21 cellular contexts compared by ENCODE assay signal in genomic region chr19:9535934-9536333, GRCh38. TPM values are rescaled to one million over a fixed set of nuclear protein-coding genes. Genes with fewer than 3 reads are reported as not detected.
DNase-seq lines count a peak whose midpoint lies in the region; ATAC-seq lines count a peak whose summit lies in the region.
"Had no signal": no experiment of that assay in that cellular context is flagged by ENCODE, and none has a peak within 500 bp of the region (broad histone marks: within the 10 kb centered on the region; RNA-seq: fewer than 3 reads in every experiment).

No MANE protein-coding gene starts in this region.

- peaks cover 53% of the 10 kb centered on the region for H3K36me3 ChIP-seq in CD4-positive, CD25-positive, alpha-beta regulatory T cell (ENCODE audit: control insufficient read depth, insufficient read depth, low read length)
- peaks cover 53% of the 10 kb centered on the region for H3K36me3 ChIP-seq in adipocyte (ENCODE audit: control insufficient read depth, insufficient read depth, low read length, severe bottlenecking)
- H3K36me3 ChIP-seq in naive thymus-derived CD4-positive, alpha-beta T cell (ENCODE audit: control insufficient read depth in 2 of 3, insufficient read depth in 3 of 3, low read length in 3 of 3), result peaks cover 35 to 64% (median 39%) of the 10 kb centered on the region in 3 experiments

- no peaks in the 10 kb centered on the region for H3K27me3 ChIP-seq in CD4-positive, CD25-positive, alpha-beta regulatory T cell (ENCODE audit: control insufficient read depth, insufficient read depth, low read length)
- H3K27me3 ChIP-seq in adipocyte (replicated peaks; ENCODE audit: control insufficient read depth, insufficient read depth, low read length), result no peaks in the 10 kb centered on the region
- no peaks in the 10 kb centered on the region for H3K27me3 ChIP-seq in naive thymus-derived CD4-positive, alpha-beta T cell (ENCODE audit: control insufficient read depth in 2 of 2, insufficient read depth in 2 of 2, low read length in 2 of 2)
- H3K27me3 ChIP-seq: pancreas, stomach had no signal

- peaks cover 59% of the 10 kb centered on the region for H3K36me3 Mint-ChIP-seq in CD4-positive, CD25-positive, alpha-beta regulatory T cell
- H3K36me3 Mint-ChIP-seq in naive thymus-derived CD4-positive, alpha-beta T cell, result peaks cover 57 to 76% (median 64%) of the 10 kb centered on the region in 5 donors

- peaks cover 10% of the 10 kb centered on the region for H3K4me1 ChIP-seq in CD4-positive, CD25-positive, alpha-beta regulatory T cell (ENCODE audit: control insufficient read depth, insufficient read depth, low read length, poor library complexity, severe bottlenecking)
- peaks cover 15% of the 10 kb centered on the region for H3K4me1 ChIP-seq in adipocyte (ENCODE audit: control insufficient read depth, insufficient read depth, low read length)
- H3K4me1 ChIP-seq in naive thymus-derived CD4-positive, alpha-beta T cell (ENCODE audit: control insufficient read depth in 2 of 2, insufficient read depth in 2 of 2, low read length in 2 of 2), result peaks cover 0 to 7% of the 10 kb centered on the region in 2 donors
- H3K4me1 ChIP-seq: pancreas had no signal

- intact Hi-C loops in naive thymus-derived CD4-positive, alpha-beta T cell (cut with micrococcal nuclease), result no loop called here

- H3K27me3 Mint-ChIP-seq in CD4-positive, CD25-positive, alpha-beta regulatory T cell, result no peaks in the 10 kb centered on the region
- H3K27me3 Mint-ChIP-seq in naive thymus-derived CD4-positive, alpha-beta T cell, result no peaks in the 10 kb centered on the region

- H3K4me3 Mint-ChIP-seq in CD4-positive, CD25-positive, alpha-beta regulatory T cell, result peak overlapping the region in 3 of 4 donors; percentile 49 to 70 (median 52)
- peak overlapping the region in 9 of 10 donors; percentile 14 to 99 (median 37) for H3K4me3 Mint-ChIP-seq in naive thymus-derived CD4-positive, alpha-beta T cell
- H3K4me3 Mint-ChIP-seq: T-helper 2 cell treated with Interferon-gamma antibody and Interleukin-4, amounts not matched to agents 5 μg/mL and 100 μg/mL, for 36 hours had no signal

- H3K9me3 ChIP-seq in CD4-positive, CD25-positive, alpha-beta regulatory T cell (ENCODE audit: control insufficient read depth in 2 of 2, low read length in 2 of 2), result peaks cover 23 to 52% of the 10 kb centered on the region in 2 experiments
- peaks cover 58% of the 10 kb centered on the region for H3K9me3 ChIP-seq in adipocyte (ENCODE audit: control insufficient read depth, low read length)
- peaks cover 0 to 44% (median 7%) of the 10 kb centered on the region in 3 experiments for H3K9me3 ChIP-seq in naive thymus-derived CD4-positive, alpha-beta T cell (ENCODE audit: control insufficient read depth in 2 of 3, low read length in 3 of 3)

- CTCF ChIA-PET in naive thymus-derived CD4-positive, alpha-beta T cell (lab: Charles Lee), result no interaction called here

- no peak for ATAC-seq in CD4-positive, CD25-positive, alpha-beta regulatory T cell (ENCODE audit: low read depth in 2 of 2)
- ATAC-seq in naive thymus-derived CD4-positive, alpha-beta T cell, result no peak
- ATAC-seq: left cardiac atrium, pancreas had no signal

- peaks cover 0 to 44% (median 15%) of the 10 kb centered on the region in 4 donors for H3K4me1 Mint-ChIP-seq in CD4-positive, CD25-positive, alpha-beta regulatory T cell
- H3K4me1 Mint-ChIP-seq in naive thymus-derived CD4-positive, alpha-beta T cell, result peaks cover 14 to 46% (median 33%) of the 10 kb centered on the region in 7 donors

- no peak for DNase-seq in CD4-positive, CD25-positive, alpha-beta regulatory T cell
- DNase-seq in HCEC 1CT (peak; percentile 18), adipocyte (ENCODE audit: low read depth) (no peak), NCI-H2081 treated with DMSO at 0.1 percent for 48 hours (lab: John Stamatoyannopoulos, UW) (no peak), superior temporal gyrus (ENCODE audit: extremely low spot score) (no peak), NCI-H526 treated with DMSO at 0.1 percent for 48 hours (lab: John Stamatoyannopoulos, UW) (no peak)
- DNase-seq in naive thymus-derived CD4-positive, alpha-beta T cell, result no peak
- DNase-seq: activated CD4-positive, CD25-positive, alpha-beta regulatory T cell; activated CD8-positive, alpha-beta memory T cell treated with anti-CD3 and anti-CD28 coated beads for 24 hours; aorta; Calu3; foreskin fibroblast; KG1; left cardiac atrium; NCI-H1417; pancreas; stimulated activated CD4-positive, alpha-beta T cell treated with anti-CD3 and anti-CD28 coated beads, Interleukin-1b, Interleukin-23, amount 100 ng/mL, for 48 hours; stomach had no signal

- no peak overlapping the region for H3K4me3 ChIP-seq in CD4-positive, CD25-positive, alpha-beta regulatory T cell (ENCODE audit: low read depth, low read length)
- H3K4me3 ChIP-seq in adipocyte (ENCODE audit: low read length), result peak overlapping the region; percentile 96
- no peak overlapping the region for H3K4me3 ChIP-seq in naive thymus-derived CD4-positive, alpha-beta T cell (ENCODE audit: low read length)
- H3K4me3 ChIP-seq: pancreas, stomach had no signal

- H3K27ac ChIP-seq in CD4-positive, CD25-positive, alpha-beta regulatory T cell (ENCODE audit: insufficient read depth, low read length, poor library complexity, severe bottlenecking), result no peak overlapping the region
- H3K27ac ChIP-seq in naive thymus-derived CD4-positive, alpha-beta T cell (ENCODE audit: low read depth, low read length), result no peak overlapping the region
- H3K27ac ChIP-seq: pancreas, stomach had no signal

- H3K27ac Mint-ChIP-seq in CD4-positive, CD25-positive, alpha-beta regulatory T cell, result peak overlapping the region in 1 of 3 donors; percentile 56
- peak overlapping the region in 2 of 9 donors; percentile 20 to 81 for H3K27ac Mint-ChIP-seq in naive thymus-derived CD4-positive, alpha-beta T cell
- H3K27ac Mint-ChIP-seq: T-helper 2 cell treated with Interferon-gamma antibody and Interleukin-4, amounts not matched to agents 5 μg/mL and 100 μg/mL, for 36 hours had no signal

- peaks cover 8 to 59% (median 25%) of the 10 kb centered on the region in 7 donors for H3K9me3 Mint-ChIP-seq in CD4-positive, CD25-positive, alpha-beta regulatory T cell
- H3K9me3 Mint-ChIP-seq in naive thymus-derived CD4-positive, alpha-beta T cell, result peaks cover 14 to 83% (median 46%) of the 10 kb centered on the region in 11 donors

- POLR2A ChIA-PET in naive thymus-derived CD4-positive, alpha-beta T cell (lab: Charles Lee), result no interaction called here

- no peak overlapping the region for H3K9ac ChIP-seq in adipocyte (ENCODE audit: low read length)

RNA-seq across cellular contexts. Expression of gene ZNF426, which starts 2.5 kb away (rescaled TPM):
- 10.6 TPM for total RNA-seq in CD4-positive, CD25-positive, alpha-beta regulatory T cell
- 10 to 100 TPM in 3 of 4 donors, 1 to 10 TPM in 1; 8.9 to 14.8 (median 12.6) TPM for polyA plus RNA-seq in CD4-positive, CD25-positive, alpha-beta regulatory T cell
- 10 to 100 TPM; 11.2 to 22.6 (median 15.8) TPM for total RNA-seq in naive thymus-derived CD4-positive, alpha-beta T cell
- polyA plus RNA-seq in naive thymus-derived CD4-positive, alpha-beta T cell, result 10 to 100 TPM; 15.0 to 21.5 TPM

RNA-seq across cellular contexts. Expression of gene ZNF560, which starts 37.5 kb away (rescaled TPM):
- not detected for total RNA-seq in CD4-positive, CD25-positive, alpha-beta regulatory T cell
- not detected for polyA plus RNA-seq in CD4-positive, CD25-positive, alpha-beta regulatory T cell
- total RNA-seq in naive thymus-derived CD4-positive, alpha-beta T cell, result not detected
- polyA plus RNA-seq in naive thymus-derived CD4-positive, alpha-beta T cell, result not detected
- total RNA-seq: aorta, Calu3, mononuclear cell, pancreas, stomach, ureter had no signal
- polyA plus RNA-seq: aorta, stomach had no signal

RNA-seq across cellular contexts. Expression of gene ZNF121, which starts 48.4 kb away (rescaled TPM):
- total RNA-seq in CD4-positive, CD25-positive, alpha-beta regulatory T cell, result 23.8 TPM
- polyA plus RNA-seq in CD4-positive, CD25-positive, alpha-beta regulatory T cell, result 1 to 10 TPM; 1.6 to 5.4 (median 4.4) TPM
- total RNA-seq in naive thymus-derived CD4-positive, alpha-beta T cell, result 10 to 100 TPM; 28.3 to 49.4 (median 47.0) TPM
- polyA plus RNA-seq in naive thymus-derived CD4-positive, alpha-beta T cell, result 1 to 10 TPM; 3.3 to 5.0 TPM
